25 cellular contexts compared by ENCODE assay signal in the genomic region with DNA sequence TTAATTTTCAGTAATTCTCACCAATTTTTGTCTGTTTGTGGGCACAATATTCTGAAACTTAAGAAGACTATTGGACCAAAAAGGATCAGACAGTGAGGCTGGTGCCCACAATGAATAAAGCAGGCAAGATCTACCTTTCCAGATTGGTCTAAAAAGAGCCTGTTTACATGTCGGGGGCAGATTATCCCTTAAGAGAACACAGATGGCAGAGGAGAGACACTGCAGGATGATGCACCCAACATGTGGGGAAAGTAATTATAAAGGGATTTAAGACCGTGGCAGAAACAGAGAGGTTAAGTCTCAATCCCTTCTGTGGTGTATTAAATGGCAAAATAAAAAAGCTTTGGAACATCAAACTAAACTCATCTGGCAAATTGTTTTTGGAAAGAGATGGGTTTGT.
DNase-seq lines count a peak whose midpoint lies in the region; FAIRE-seq and TF ChIP-seq lines count a peak whose summit lies in the region.
"Had no signal": no experiment of that assay in that cellular context is flagged by ENCODE, and none has a peak within 500 bp of the region (broad histone marks: within the 10 kb centered on the region; RNA-seq: fewer than 3 reads in every experiment).

No MANE protein-coding gene starts in this region.

- H3K9ac ChIP-seq in neural progenitor cell: no peak overlapping the region

- no peaks in the 10 kb centered on the region for H3K4me1 Mint-ChIP-seq in neural progenitor cell
- H3K4me1 Mint-ChIP-seq: B cell, T-cell had no signal

- H3K4me1 ChIP-seq in neural progenitor cell: no peaks in the 10 kb centered on the region
- H3K4me1 ChIP-seq: Caco-2 had no signal

- TF ChIP-seq CTCF in D721Med (IDR thresholded peaks at IDR 0.05; ENCODE audit: insufficient read depth, missing control alignments): peak; percentile 28
- no peak for TF ChIP-seq CTCF in neural progenitor cell (IDR thresholded peaks at IDR 0.05)

- H3K27ac ChIP-seq in neural progenitor cell: no peak overlapping the region
- H3K27ac ChIP-seq: C4-2B had no signal

- H3K27ac Mint-ChIP-seq in neural progenitor cell: no peak overlapping the region
- H3K27ac Mint-ChIP-seq: B cell; CD8-positive, alpha-beta T cell; T-cell had no signal

- no peaks in the 10 kb centered on the region for H3K27me3 ChIP-seq in neural progenitor cell
- H3K27me3 ChIP-seq: MG63 had no signal

- no peak overlapping the region for H2AFZ ChIP-seq in neural progenitor cell (replicated peaks)

- H3K36me3 ChIP-seq in neural progenitor cell: no peaks in the 10 kb centered on the region
- H3K36me3 ChIP-seq: MG63 had no signal

- H3K4me3 Mint-ChIP-seq in neural progenitor cell: no peak overlapping the region
- H3K4me3 Mint-ChIP-seq: B cell; CD8-positive, alpha-beta T cell; T-cell had no signal

- H3F3A ChIP-seq in neural progenitor cell (ENCODE audit: low read depth): no peaks in the 10 kb centered on the region

- no peak overlapping the region for H3K4me3 ChIP-seq in neural progenitor cell
- H3K4me3 ChIP-seq: MG63 had no signal

- peaks cover 3% of the 10 kb centered on the region for H3K27me3 Mint-ChIP-seq in neural progenitor cell (ENCODE audit: insufficient read depth, low read depth)
- H3K27me3 Mint-ChIP-seq: B cell, T-cell had no signal

- no peaks in the 10 kb centered on the region for H4K20me1 ChIP-seq in neural progenitor cell (ENCODE audit: low read depth)

- FAIRE-seq in D721Med (lab: Jason Lieb, UNC): no peak
- FAIRE-seq: GM12891, GM19239 had no signal

- peaks cover 10% of the 10 kb centered on the region for H3K9me3 Mint-ChIP-seq in neural progenitor cell

- no peaks in the 10 kb centered on the region for H3K36me3 Mint-ChIP-seq in neural progenitor cell
- H3K36me3 Mint-ChIP-seq: CD8-positive, alpha-beta T cell; T-cell had no signal

- no peaks in the 10 kb centered on the region for H3K79me2 ChIP-seq in neural progenitor cell (ENCODE audit: low read depth)

- DNase-seq in D721Med (ENCODE audit: insufficient read length, low spot score) (peak; percentile 12), NCI-H345 (lab: John Stamatoyannopoulos, UW) (peak; percentile 16), NCI-H82 (lab: John Stamatoyannopoulos, UW) (peak; percentile 95), neural progenitor cell (ENCODE audit: low spot score) (peak; percentile 3), NAMALWA (ENCODE audit: low spot score) (no peak), SIG-M5 (lab: John Stamatoyannopoulos, UW) (no peak), middle frontal gyrus (ENCODE audit: extremely low spot score, low spot score) (no peak)
- DNase-seq: Caco-2; CD8-positive, alpha-beta T cell; DMS79 treated with DMSO at 0.1 percent for 48 hours; GF-D8; IMR-90; KG1; MG63; NCI-H1436; NCI-H1930; NCI-H2107; NCI-H2227 treated with DMSO at 0.1 percent for 48 hours; PC-3; Right ventricle myocardium superior; T-cell had no signal

- H3K4me2 ChIP-seq in neural progenitor cell: no peak overlapping the region

- H3K9me3 ChIP-seq in neural progenitor cell (ENCODE audit: low read depth): no peaks in the 10 kb centered on the region
- H3K9me3 ChIP-seq: MG63 had no signal

Comparison
In these comparisons a context has a peak if more than half of its experiments do, and no peak if none do; other contexts are left out.
1. DNase-seq: peak in D721Med (single experiment), NCI-H345 (single experiment), NCI-H82 (single experiment) and neural progenitor cell (single experiment); none in NAMALWA (single experiment), SIG-M5 (single experiment) and middle frontal gyrus (single experiment).